9 cellular contexts compared by ENCODE assay signal in genomic region chr10:110916554-110917346, GRCh38. TPM values are rescaled to one million over a fixed set of nuclear protein-coding genes. Genes with fewer than 3 reads are reported as not detected.
DNase-seq lines count a peak whose midpoint lies in the region; ATAC-seq and TF ChIP-seq lines count a peak whose summit lies in the region.
"Had no signal": no experiment of that assay in that cellular context is flagged by ENCODE, and none has a peak within 500 bp of the region (broad histone marks: within the 10 kb centered on the region; RNA-seq: fewer than 3 reads in every experiment).

No MANE protein-coding gene starts in this region.

- H3K27me3 Mint-ChIP-seq in effector memory CD8-positive, alpha-beta T cell: no peaks in the 10 kb centered on the region
- no peaks in the 10 kb centered on the region for H3K27me3 Mint-ChIP-seq in progenitor cell of endocrine pancreas

- peaks cover 36% of the 10 kb centered on the region for H3K36me3 Mint-ChIP-seq in effector memory CD8-positive, alpha-beta T cell (ENCODE audit: insufficient read depth)
- H3K36me3 Mint-ChIP-seq in progenitor cell of endocrine pancreas (ENCODE audit: insufficient read depth): peaks cover 1% of the 10 kb centered on the region

- DNase-seq in ELR (ENCODE audit: low read depth) (peak; percentile 75), NCI-H69 (lab: John Stamatoyannopoulos, UW) (peak; percentile 7), progenitor cell of endocrine pancreas (ENCODE audit: low spot score, unreplicated experiment) (no peak), iPS-NIHi7 (ENCODE audit: extremely low spot score) (no peak), COR-L47 (lab: John Stamatoyannopoulos, UW) (no peak)
- no peak for DNase-seq in effector memory CD8-positive, alpha-beta T cell
- DNase-seq in activated CD4-positive, alpha-beta T cell treated with anti-CD3 and anti-CD28 coated beads for 1 hour: no peak
- DNase-seq: activated CD8-positive, alpha-beta memory T cell treated with anti-CD3 and anti-CD28 coated beads, Interleukin-2, amount 50 U/mL, for 4 hours had no signal

- H3K9me3 Mint-ChIP-seq in effector memory CD8-positive, alpha-beta T cell: no peaks in the 10 kb centered on the region
- no peaks in the 10 kb centered on the region for H3K9me3 Mint-ChIP-seq in progenitor cell of endocrine pancreas (ENCODE audit: low read depth)

- H3K27ac Mint-ChIP-seq in effector memory CD8-positive, alpha-beta T cell: no peak overlapping the region
- H3K27ac Mint-ChIP-seq in progenitor cell of endocrine pancreas: no peak overlapping the region

- TF ChIP-seq CTCF in progenitor cell of endocrine pancreas (IDR thresholded peaks at IDR 0.05; ENCODE audit: unreplicated experiment): no peak

- peak overlapping the region; percentile 86 to 99 for H3K4me3 Mint-ChIP-seq in effector memory CD8-positive, alpha-beta T cell
- H3K4me3 Mint-ChIP-seq in progenitor cell of endocrine pancreas (ENCODE audit: low read depth): peak overlapping the region; percentile 52

- H3K4me1 Mint-ChIP-seq in effector memory CD8-positive, alpha-beta T cell (ENCODE audit: low read depth in 2 of 2): peaks cover 23 to 31% of the 10 kb centered on the region in 2 donors
- H3K4me1 Mint-ChIP-seq in progenitor cell of endocrine pancreas (ENCODE audit: low read depth): peaks cover 12% of the 10 kb centered on the region

- ATAC-seq in effector memory CD8-positive, alpha-beta T cell (replicated peaks): no peak
- no peak for ATAC-seq in HG03280 (IDR thresholded peaks at IDR 0.05; ENCODE audit: unreplicated experiment)

RNA-seq across cellular contexts. Expression of gene BBIP1, which starts 2.2 kb away (rescaled TPM):
- 26.8 and 29.9 TPM in 2 replicates for total RNA-seq in progenitor cell of endocrine pancreas

RNA-seq across cellular contexts. Expression of gene SHOC2, which starts 2.7 kb away (rescaled TPM):
- total RNA-seq in progenitor cell of endocrine pancreas: 45.9 and 47.5 TPM in 2 replicates

RNA-seq across cellular contexts. Expression of gene PDCD4, which starts 45.0 kb away (rescaled TPM):
- total RNA-seq in progenitor cell of endocrine pancreas: 152 and 172 TPM in 2 replicates

Comparison
In these comparisons a context has a peak if more than half of its experiments do, and no peak if none do; other contexts are left out.
1. DNase-seq: peak in ELR (single experiment) and NCI-H69 (single experiment); none in effector memory CD8-positive, alpha-beta T cell (0 of 3), progenitor cell of endocrine pancreas (single experiment), iPS-NIHi7 (single experiment), activated CD4-positive, alpha-beta T cell treated with anti-CD3 and anti-CD28 coated beads for 1 hour (single experiment) and COR-L47 (single experiment).